Comparison of ENCODE assay signal across 17 cellular contexts in genomic region chr22:18992543-18993198, GRCh38. TPM values are rescaled to one million over a fixed set of nuclear protein-coding genes. Genes with fewer than 3 reads are reported as not detected.
A peak's percentile ranks its signal among the peaks of the same experiment; 100 is the strongest.
DNase-seq lines count a peak whose midpoint lies in the region; ATAC-seq and TF ChIP-seq lines count a peak whose summit lies in the region.
"Had no signal": no experiment of that assay in that cellular context is flagged by ENCODE, and none has a peak within 500 bp of the region (broad histone marks: within the 10 kb centered on the region; RNA-seq: fewer than 3 reads in every experiment).

No MANE protein-coding gene starts in this region.

- TF ChIP-seq CTCF in natural killer cell (IDR thresholded peaks at IDR 0.05) (no peak), mammary epithelial cell (conservative IDR thresholded peaks at IDR 0.05 in 1 of 2, IDR thresholded peaks at IDR 0.05 in 1 of 2; ENCODE audit: extremely low read depth in 1 of 2, insufficient read depth in 1 of 2, low read depth in 1 of 2, low read length in 2 of 2) (no peak)

- intact Hi-C loops in natural killer cell (cut with micrococcal nuclease) = no loop called here
- intact Hi-C loops in mammary epithelial cell (cut with micrococcal nuclease) = no loop called here

- no peak overlapping the region for H2AFZ ChIP-seq in mammary epithelial cell (ENCODE audit: low read depth, low read length)
- H2AFZ ChIP-seq: GM23338 had no signal

- H3K27ac Mint-ChIP-seq in natural killer cell treated with Interleukin-12 subunit alpha and Interleukin-12 subunit beta and Interleukin-15 and Interleukin-18, amount 100 ng/mL, for 72 hours = no peak overlapping the region
- H3K27ac Mint-ChIP-seq in natural killer cell = no peak overlapping the region
- H3K27ac Mint-ChIP-seq: CD4-positive, alpha-beta T cell; GM23338 had no signal

- H3K36me3 Mint-ChIP-seq in natural killer cell treated with Interleukin-12 subunit alpha and Interleukin-12 subunit beta and Interleukin-15 and Interleukin-18, amount 100 ng/mL, for 72 hours = no peaks in the 10 kb centered on the region
- no peaks in the 10 kb centered on the region for H3K36me3 Mint-ChIP-seq in natural killer cell

- H4K20me1 ChIP-seq in mammary epithelial cell (ENCODE audit: insufficient read depth, low read length) = no peaks in the 10 kb centered on the region

- dilution Hi-C loops in mammary epithelial cell (cut with HindIII; ENCODE audit: low sequenced_read_pairs) = no loop called here

- no peaks in the 10 kb centered on the region for H3K9me3 ChIP-seq in mammary epithelial cell (replicated peaks; ENCODE audit: insufficient read depth, low read length)
- H3K9me3 ChIP-seq: A549, Caco-2 had no signal

- no peak overlapping the region for H3K4me2 ChIP-seq in mammary epithelial cell (ENCODE audit: insufficient read depth, low read depth, low read length)
- H3K4me2 ChIP-seq: A549, GM23338 had no signal

- no peak overlapping the region for H3K4me3 Mint-ChIP-seq in natural killer cell treated with Interleukin-12 subunit alpha and Interleukin-12 subunit beta and Interleukin-15 and Interleukin-18, amount 100 ng/mL, for 72 hours
- no peak overlapping the region for H3K4me3 Mint-ChIP-seq in natural killer cell
- H3K4me3 Mint-ChIP-seq: CD4-positive, alpha-beta T cell; GM23338 had no signal

- peak overlapping the region; percentile 0 for H3K27ac ChIP-seq in caudate nucleus (ENCODE audit: low read depth, low read length)
- no peak overlapping the region for H3K27ac ChIP-seq in mammary epithelial cell (ENCODE audit: insufficient read depth, low read depth, low read length)
- H3K27ac ChIP-seq: 22Rv1, A549, C4-2B had no signal

- H3K36me3 ChIP-seq in mammary epithelial cell (ENCODE audit: insufficient read depth, low read length) = no peaks in the 10 kb centered on the region

- no peaks in the 10 kb centered on the region for H3K79me2 ChIP-seq in mammary epithelial cell (ENCODE audit: insufficient read depth, low read length)

- H3K4me1 Mint-ChIP-seq in natural killer cell treated with Interleukin-12 subunit alpha and Interleukin-12 subunit beta and Interleukin-15 and Interleukin-18, amount 100 ng/mL, for 72 hours (ENCODE audit: low read depth in 2 of 2) = no peaks in the 10 kb centered on the region
- H3K4me1 Mint-ChIP-seq in natural killer cell = no peaks in the 10 kb centered on the region

- peaks cover 0 to 19% of the 10 kb centered on the region in 2 donors for H3K27me3 Mint-ChIP-seq in natural killer cell treated with Interleukin-12 subunit alpha and Interleukin-12 subunit beta and Interleukin-15 and Interleukin-18, amount 100 ng/mL, for 72 hours
- peaks cover 0 to 13% of the 10 kb centered on the region in 2 donors for H3K27me3 Mint-ChIP-seq in natural killer cell (ENCODE audit: low read depth in 2 of 2)

- BruUV-seq in mammary epithelial cell (replicated peaks; lab: Mats Ljungman, UMichigan) = no TSS peak

- H3K9ac ChIP-seq in mammary epithelial cell (ENCODE audit: insufficient read depth, low read length) = no peak overlapping the region

- H3K4me1 ChIP-seq in mammary epithelial cell (ENCODE audit: insufficient read depth, low read length) = no peaks in the 10 kb centered on the region

- CTCF ChIA-PET in mammary epithelial cell (lab: Charles Lee; ENCODE audit: low non-redundant PET) = no interaction called here

- WGBS in mammary epithelial cell (ENCODE audit: low coverage, missing lambda C conversion rate) = 93% methylated on average over 7 of the region's 10 CpGs

- no peaks in the 10 kb centered on the region for H3K9me3 Mint-ChIP-seq in natural killer cell treated with Interleukin-12 subunit alpha and Interleukin-12 subunit beta and Interleukin-15 and Interleukin-18, amount 100 ng/mL, for 72 hours
- H3K9me3 Mint-ChIP-seq in natural killer cell = no peaks in the 10 kb centered on the region
- H3K9me3 Mint-ChIP-seq: CD4-positive, alpha-beta T cell; GM23338 had no signal

- in situ Hi-C loops in mammary epithelial cell (cut with MboI; ENCODE audit: low sequenced_read_pairs in 2 of 2) = no loop called here

- DNase-seq in natural killer cell treated with Interleukin-12 subunit alpha and Interleukin-12 subunit beta and Interleukin-15 and Interleukin-18, amount 100 ng/mL, for 72 hours (ENCODE audit: low spot score) = peak; percentile 12
- no peak for DNase-seq in natural killer cell
- no peak for DNase-seq in caudate nucleus (lab: John Stamatoyannopoulos, UW)
- no peak for DNase-seq in mammary epithelial cell
- no peak for DNase-seq in DMS79 (lab: John Stamatoyannopoulos, UW)
- DNase-seq in NCI-H2081 (lab: John Stamatoyannopoulos, UW) = no peak
- DNase-seq: AML-193; Caco-2; CD4-positive, alpha-beta T cell; GF-D8; HCEC 1CT had no signal

- no peaks in the 10 kb centered on the region for H3K27me3 ChIP-seq in mammary epithelial cell (ENCODE audit: insufficient read depth, low read length)

- H3K4me3 ChIP-seq in mammary epithelial cell (replicated peaks in 1 of 3; ENCODE audit: insufficient read depth in 1 of 3, low read depth in 2 of 3, low read length in 3 of 3) = no peak overlapping the region
- H3K4me3 ChIP-seq: A549, GM23338 had no signal

- no peak for ATAC-seq in natural killer cell treated with Interleukin-12 subunit alpha and Interleukin-12 subunit beta and Interleukin-15 and Interleukin-18, amount 100 ng/mL, for 72 hours
- ATAC-seq in natural killer cell (no peak), esophagus mucosa (peak; percentile 9)
- ATAC-seq: A549, GM23338 had no signal

RNA-seq across cellular contexts. Expression of gene PRODH, which starts 56.6 kb away (rescaled TPM):
- not detected for total RNA-seq in natural killer cell treated with Interleukin-12 subunit alpha and Interleukin-12 subunit beta and Interleukin-15 and Interleukin-18, amount 100 ng/mL, for 72 hours
- total RNA-seq in natural killer cell = not detected
- 4.5 TPM for total RNA-seq in esophagus mucosa
- total RNA-seq in mammary epithelial cell = 1 to 10 TPM; 2.7 to 6.7 TPM
- polyA plus RNA-seq in mammary epithelial cell = 0.75 TPM
- 0.16 TPM for polyA minus RNA-seq in mammary epithelial cell
- total RNA-seq: CD4-positive, alpha-beta T cell had no signal
- polyA plus RNA-seq: BJ had no signal
